In genomic region chr1:226634611-226635246, GRCh38 we compare ENCODE assay signal across 8 cellular contexts.
DNase-seq lines count a peak whose midpoint lies in the region; ATAC-seq and TF ChIP-seq lines count a peak whose summit lies in the region.

No MANE protein-coding gene starts in this region.

- CTCF ChIA-PET in activated CD4-positive, alpha-beta T cell treated with anti-CD3 and anti-CD28 coated beads for 36 hours (lab: Charles Lee) = interaction anchor here (0.7 to 4.2 kb wide), 22 partner anchors 8 to 247 kb away, joined by 3 to 45 read pairs (median 4); no protein-coding TSS in a partner anchor

- no peak overlapping the region for H3K4me3 ChIP-seq in stomach

- H3K36me3 ChIP-seq in stomach = peaks cover 10 to 57% (median 48%) of the 10 kb centered on the region in 4 donors

- TF ChIP-seq EP300 in stomach (IDR thresholded peaks at IDR 0.05) = no peak

- no peak for TF ChIP-seq POLR2A in stomach (IDR thresholded peaks at IDR 0.05)

- peak overlapping the region; percentile 92 for H3K27ac Mint-ChIP-seq in activated CD4-positive, alpha-beta T cell treated with anti-CD3 and anti-CD28 coated beads for 36 hours
- H3K27ac Mint-ChIP-seq in activated T-cell treated with anti-CD3 and anti-CD28 coated beads, Interleukin-2, amount 50 U/mL, for 72 hours = peak overlapping the region; percentile 68
- peak overlapping the region; percentile 68 to 92 (median 86) for H3K27ac Mint-ChIP-seq in immature natural killer cell

- POLR2A ChIA-PET in activated CD4-positive, alpha-beta T cell treated with anti-CD3 and anti-CD28 coated beads for 36 hours (lab: Charles Lee) = no interaction called here

- H3K27me3 ChIP-seq in stomach = no peaks in the 10 kb centered on the region

- no peaks in the 10 kb centered on the region for H3K9me3 Mint-ChIP-seq in activated CD4-positive, alpha-beta T cell treated with anti-CD3 and anti-CD28 coated beads for 36 hours (ENCODE audit: low read depth)
- H3K9me3 Mint-ChIP-seq in activated T-cell treated with anti-CD3 and anti-CD28 coated beads, Interleukin-2, amount 50 U/mL, for 72 hours = no peaks in the 10 kb centered on the region
- no peaks in the 10 kb centered on the region for H3K9me3 Mint-ChIP-seq in immature natural killer cell

- peaks cover 35% of the 10 kb centered on the region for H3K36me3 Mint-ChIP-seq in activated CD4-positive, alpha-beta T cell treated with anti-CD3 and anti-CD28 coated beads for 36 hours (ENCODE audit: low read depth)
- peaks cover 5 to 18% of the 10 kb centered on the region in 2 donors for H3K36me3 Mint-ChIP-seq in activated T-cell treated with anti-CD3 and anti-CD28 coated beads, Interleukin-2, amount 50 U/mL, for 72 hours (ENCODE audit: insufficient read depth in 2 of 2)
- peaks cover 3 to 25% (median 10%) of the 10 kb centered on the region in 3 donors for H3K36me3 Mint-ChIP-seq in immature natural killer cell

- WGBS in stomach, 5 donors = 84 to 91% (median 87%) methylated on average over 16 to 22 of the region's 22 CpGs

- no peaks in the 10 kb centered on the region for H3K27me3 Mint-ChIP-seq in activated CD4-positive, alpha-beta T cell treated with anti-CD3 and anti-CD28 coated beads for 36 hours
- H3K27me3 Mint-ChIP-seq in activated T-cell treated with anti-CD3 and anti-CD28 coated beads, Interleukin-2, amount 50 U/mL, for 72 hours (ENCODE audit: low read depth) = no peaks in the 10 kb centered on the region
- H3K27me3 Mint-ChIP-seq in immature natural killer cell (ENCODE audit: low read depth in 3 of 3) = peaks cover 3 to 9% (median 6%) of the 10 kb centered on the region in 3 donors

- peak; percentile 7 for DNase-seq in activated CD4-positive, alpha-beta T cell treated with anti-CD3 and anti-CD28 coated beads for 36 hours
- no peak for DNase-seq in activated CD4-positive, alpha-beta T cell treated with anti-CD3 and anti-CD28 coated beads for 1 hour
- peak in 1 of 2 donors; percentile 1 for DNase-seq in activated T-cell treated with anti-CD3 and anti-CD28 coated beads, Interleukin-2, amount 50 U/mL, for 72 hours
- no peak for DNase-seq in immature natural killer cell
- no peak for DNase-seq in stomach
- no peak for DNase-seq in activated gamma-delta T cell (lab: John Stamatoyannopoulos, UW)
- DNase-seq in NCI-H524 treated with DMSO at 0.1 percent for 48 hours (lab: John Stamatoyannopoulos, UW) = no peak
- DNase-seq in NCI-H1694 treated with DMSO at 0.1 percent for 48 hours (lab: John Stamatoyannopoulos, UW) = no peak

- H3K4me1 Mint-ChIP-seq in activated CD4-positive, alpha-beta T cell treated with anti-CD3 and anti-CD28 coated beads for 36 hours = peaks cover 49% of the 10 kb centered on the region
- H3K4me1 Mint-ChIP-seq in activated T-cell treated with anti-CD3 and anti-CD28 coated beads, Interleukin-2, amount 50 U/mL, for 72 hours (ENCODE audit: low read depth) = peaks cover 59% of the 10 kb centered on the region
- peaks cover 23 to 35% of the 10 kb centered on the region in 2 donors for H3K4me1 Mint-ChIP-seq in immature natural killer cell

- H3K4me3 Mint-ChIP-seq in activated CD4-positive, alpha-beta T cell treated with anti-CD3 and anti-CD28 coated beads for 36 hours = peak overlapping the region; percentile 48
- H3K4me3 Mint-ChIP-seq in activated T-cell treated with anti-CD3 and anti-CD28 coated beads, Interleukin-2, amount 50 U/mL, for 72 hours = peak overlapping the region; percentile 58 to 70
- peak overlapping the region in 1 of 5 donors; percentile 36 for H3K4me3 Mint-ChIP-seq in immature natural killer cell

- no peak for ATAC-seq in activated CD4-positive, alpha-beta T cell treated with anti-CD3 and anti-CD28 coated beads for 36 hours
- no peak for ATAC-seq in activated T-cell treated with anti-CD3 and anti-CD28 coated beads, Interleukin-2, amount 50 U/mL, for 72 hours (replicated peaks in 1 of 2)

- intact Hi-C loops in activated CD4-positive, alpha-beta T cell treated with anti-CD3 and anti-CD28 coated beads for 36 hours (cut with DNase I, micrococcal nuclease) = loop anchor here (1.0 to 2.0 kb wide), 7 partner anchors 28 to 194 kb away; no protein-coding TSS in a partner anchor
- intact Hi-C loops in stomach (cut with DNase I; ENCODE audit: low total_unique reads) = loop anchor here (5.0 kb wide), 1 partner anchor 193 kb away; no protein-coding TSS in a partner anchor

- TF ChIP-seq CTCF in stomach (IDR thresholded peaks at IDR 0.05) = no peak

- peak overlapping the region; percentile 32 to 85 (median 63) for H3K27ac ChIP-seq in stomach

- peaks cover 30 to 68% (median 43%) of the 10 kb centered on the region in 4 donors for H3K4me1 ChIP-seq in stomach

- no peaks in the 10 kb centered on the region for H3K9me3 ChIP-seq in stomach
